ENCODE assay signal across 14 cellular contexts in the genomic region with DNA sequence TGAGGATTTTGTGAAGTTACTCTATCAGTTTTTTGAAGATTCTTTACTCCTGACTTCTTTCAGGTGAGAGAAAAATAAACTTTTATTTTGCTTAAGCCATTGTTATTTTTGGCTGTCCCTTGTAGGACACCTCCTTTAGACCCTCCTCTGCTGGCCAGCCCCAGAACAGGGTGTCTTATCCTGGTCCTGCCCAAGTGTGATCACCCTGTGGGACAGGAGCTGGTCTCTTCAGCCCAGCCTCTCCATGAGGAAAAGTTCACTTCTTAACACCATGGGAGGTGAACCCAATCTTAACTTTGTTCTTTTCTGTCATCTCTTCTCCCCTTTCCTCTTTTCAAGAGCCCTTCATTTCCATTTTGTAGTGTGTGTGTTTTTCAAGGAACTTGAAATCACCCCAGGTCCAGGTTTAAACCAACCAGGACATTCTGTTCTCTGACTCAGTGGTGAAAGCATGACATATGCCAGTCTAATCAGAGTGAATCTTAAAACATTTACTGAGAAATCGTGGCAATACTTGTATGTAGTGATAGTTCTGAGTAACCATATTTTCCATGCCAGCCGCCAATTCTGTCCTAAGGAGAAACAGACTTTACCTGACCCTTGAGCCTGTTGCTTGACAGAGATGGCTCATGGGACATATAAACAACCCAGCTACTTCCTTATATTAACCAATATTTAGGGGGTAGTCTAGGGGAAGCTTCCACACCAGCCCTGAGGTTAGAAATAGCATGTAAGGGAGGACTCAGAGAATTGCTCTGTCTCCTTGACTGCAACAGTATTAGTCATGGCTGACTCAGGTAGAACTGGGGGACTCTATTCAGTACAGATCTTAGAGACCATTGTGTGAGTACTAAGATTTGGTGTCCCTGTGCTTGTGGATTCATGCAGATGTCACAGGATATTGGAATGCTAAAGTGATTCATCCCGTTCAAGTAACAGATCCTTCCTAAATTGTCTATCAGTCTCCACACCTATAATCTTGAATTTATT. TPM values are rescaled to one million over a fixed set of nuclear protein-coding genes. Genes with fewer than 3 reads are reported as not detected.
DNase-seq lines count a peak whose midpoint lies in the region; ATAC-seq and TF ChIP-seq lines count a peak whose summit lies in the region.
"Had no signal": no experiment of that assay in that cellular context is flagged by ENCODE, and none has a peak within 500 bp of the region (broad histone marks: within the 10 kb centered on the region; RNA-seq: fewer than 3 reads in every experiment).

No MANE protein-coding gene starts in this region.

- H3K27ac Mint-ChIP-seq in MCF 10A (ENCODE audit: low read depth, unreplicated experiment), result peak overlapping the region; percentile 98
- no peak overlapping the region for H3K27ac Mint-ChIP-seq in naive thymus-derived CD8-positive, alpha-beta T cell

- no peak for ATAC-seq in naive thymus-derived CD8-positive, alpha-beta T cell

- TF ChIP-seq CTCF in MCF 10A (IDR thresholded peaks at IDR 0.05; ENCODE audit: unreplicated experiment), result no peak
- TF ChIP-seq CTCF in breast epithelium (IDR thresholded peaks at IDR 0.05), result no peak
- no peak for TF ChIP-seq CTCF in vagina (IDR thresholded peaks at IDR 0.05)
- no peak for TF ChIP-seq CTCF in prostate gland (IDR thresholded peaks at IDR 0.05)

- POLR2A ChIA-PET in MCF 10A (lab: Yijun Ruan, JAX), result interaction anchor here (0.5 to 7.9 kb wide), 21 partner anchors 8 to 765 kb away, joined by 3 to 43 read pairs (median 4); a partner anchor contains a TSS
- POLR2A ChIA-PET in naive thymus-derived CD8-positive, alpha-beta T cell (lab: Charles Lee), result no interaction called here

- H3K9me3 Mint-ChIP-seq in MCF 10A (ENCODE audit: unreplicated experiment), result no peaks in the 10 kb centered on the region
- peaks cover 0 to 30% (median 4%) of the 10 kb centered on the region in 9 donors for H3K9me3 Mint-ChIP-seq in naive thymus-derived CD8-positive, alpha-beta T cell

- no peak overlapping the region for H3K27ac ChIP-seq in breast epithelium
- H3K27ac ChIP-seq in vagina, result peak overlapping the region; percentile 47
- no peak overlapping the region for H3K27ac ChIP-seq in prostate gland
- H3K27ac ChIP-seq: spleen had no signal

- H3K4me1 ChIP-seq in breast epithelium (no peaks in the 10 kb centered on the region), vagina (no peaks in the 10 kb centered on the region), prostate gland (replicated peaks) (no peaks in the 10 kb centered on the region)
- H3K4me1 ChIP-seq: spleen had no signal

- H3K27me3 ChIP-seq in breast epithelium, result no peaks in the 10 kb centered on the region
- no peaks in the 10 kb centered on the region for H3K27me3 ChIP-seq in vagina
- no peaks in the 10 kb centered on the region for H3K27me3 ChIP-seq in prostate gland (replicated peaks; ENCODE audit: insufficient read depth)
- H3K27me3 ChIP-seq: spleen had no signal

- intact Hi-C loops in MCF 10A (cut with micrococcal nuclease) (loop anchor here (2.0 to 5.0 kb wide), 2 partner anchors 46 to 51 kb away; no protein-coding TSS in a partner anchor), breast epithelium (cut with DNase I; ENCODE audit: low total_unique reads) (loop anchor here (5.0 kb wide), 1 partner anchor 1494 kb away; no protein-coding TSS in a partner anchor), vagina (cut with DNase I) (no loop called here), prostate gland (cut with DNase I) (no loop called here)

- peaks cover 6% of the 10 kb centered on the region for H3K36me3 Mint-ChIP-seq in MCF 10A (ENCODE audit: insufficient read depth, unreplicated experiment)
- no peaks in the 10 kb centered on the region for H3K36me3 Mint-ChIP-seq in naive thymus-derived CD8-positive, alpha-beta T cell

- TSS peak; percentile 83 for BruUV-seq in MCF 10A (replicated peaks; lab: Mats Ljungman, UMichigan)

- TF ChIP-seq POLR2A in breast epithelium (IDR thresholded peaks at IDR 0.05) (no peak), vagina (IDR thresholded peaks at IDR 0.05) (no peak), prostate gland (IDR thresholded peaks at IDR 0.05) (no peak)

- H3K27me3 Mint-ChIP-seq in MCF 10A (ENCODE audit: insufficient read depth, unreplicated experiment), result no peaks in the 10 kb centered on the region
- H3K27me3 Mint-ChIP-seq in naive thymus-derived CD8-positive, alpha-beta T cell, result peaks cover 0 to 3% (median 0%) of the 10 kb centered on the region in 5 donors

- H3K4me3 ChIP-seq in breast epithelium, result no peak overlapping the region
- no peak overlapping the region for H3K4me3 ChIP-seq in vagina
- H3K4me3 ChIP-seq in prostate gland, result no peak overlapping the region
- H3K4me3 ChIP-seq: spleen had no signal

- CTCF ChIA-PET in MCF 10A (lab: Yijun Ruan, JAX), result interaction anchor here (0.6 to 1.4 kb wide), 6 partner anchors 16 to 1569 kb away, joined by 3 to 4 read pairs (median 3); no protein-coding TSS in a partner anchor

- DNase-seq in MCF 10A (ENCODE audit: unreplicated experiment) (peak; percentile 80), breast epithelium (ENCODE audit: low spot score in 2 of 2) (no peak), SW480 (ENCODE audit: low spot score) (peak; percentile 8), foreskin melanocyte (peak; percentile 34), vagina (ENCODE audit: extremely low spot score in 2 of 2) (no peak), prostate gland (ENCODE audit: low spot score) (no peak), Ammon's horn (ENCODE audit: low spot score) (no peak)
- no peak for DNase-seq in naive thymus-derived CD8-positive, alpha-beta T cell
- DNase-seq: activated CD4-positive, alpha-beta T cell treated with anti-CD3 and anti-CD28 coated beads for 4 hours; activated effector memory CD4-positive, alpha-beta T cell treated with Interleukin-2 at 50 U/mL for 16 hours; NCI-H1694; spleen; SW 1271; trophoblast cell had no signal

- peaks cover 45% of the 10 kb centered on the region for H3K4me1 Mint-ChIP-seq in MCF 10A (ENCODE audit: insufficient read depth, unreplicated experiment)
- H3K4me1 Mint-ChIP-seq in naive thymus-derived CD8-positive, alpha-beta T cell, result no peaks in the 10 kb centered on the region

- H3K4me3 Mint-ChIP-seq in MCF 10A (ENCODE audit: unreplicated experiment), result peak overlapping the region; percentile 20
- no peak overlapping the region for H3K4me3 Mint-ChIP-seq in naive thymus-derived CD8-positive, alpha-beta T cell

- H3K36me3 ChIP-seq in breast epithelium, result no peaks in the 10 kb centered on the region
- H3K36me3 ChIP-seq in vagina, result no peaks in the 10 kb centered on the region
- H3K36me3 ChIP-seq in prostate gland, result no peaks in the 10 kb centered on the region
- H3K36me3 ChIP-seq: spleen had no signal

- H3K9me3 ChIP-seq in breast epithelium (no peaks in the 10 kb centered on the region), vagina (no peaks in the 10 kb centered on the region), prostate gland (no peaks in the 10 kb centered on the region)
- H3K9me3 ChIP-seq: spleen had no signal

- 89% methylated on average over 3 of the region's 3 CpGs for WGBS in prostate gland

RNA-seq across cellular contexts. Expression of a gene that starts 48.8 kb away (rescaled TPM):
- total RNA-seq in MCF 10A (2022) (13.3 and 15.7 TPM in 2 replicates), breast epithelium (10 to 100 TPM in 1 of 3 donors, 1 to 10 TPM in 1, under 1 TPM in 1; under 0.01 to 12.0 (median 6.2) TPM), vagina (4.7 TPM), prostate gland (10 to 100 TPM; 22.2 to 43.0 TPM)
- total RNA-seq in naive thymus-derived CD8-positive, alpha-beta T cell, result not detected
- polyA plus RNA-seq in naive thymus-derived CD8-positive, alpha-beta T cell, result not detected

Comparison
In these comparisons a context has a peak if more than half of its experiments do, and no peak if none do; other contexts are left out.
1. DNase-seq: peak in MCF 10A (single experiment), SW480 (single experiment) and foreskin melanocyte (single experiment); none in breast epithelium (0 of 2), vagina (0 of 2), naive thymus-derived CD8-positive, alpha-beta T cell (0 of 10), prostate gland (single experiment) and Ammon's horn (single experiment).
2. intact Hi-C loops: an anchor here in MCF 10A (2.0 to 5.0 kb wide) and breast epithelium (5.0 kb wide); none called in vagina and prostate gland.